ENCODE assay signal across 9 cellular contexts in genomic region chr6:43436577-43437282, GRCh38. TPM values are rescaled to one million over a fixed set of nuclear protein-coding genes. Genes with fewer than 3 reads are reported as not detected.
DNase-seq lines count a peak whose midpoint lies in the region; ATAC-seq and TF ChIP-seq lines count a peak whose summit lies in the region.
"Had no signal": no experiment of that assay in that cellular context is flagged by ENCODE, and none has a peak within 500 bp of the region (broad histone marks: within the 10 kb centered on the region; RNA-seq: fewer than 3 reads in every experiment).

No MANE protein-coding gene starts in this region.

- H3K9me3 ChIP-seq in mucosa of descending colon, result no peaks in the 10 kb centered on the region
- H3K9me3 ChIP-seq in CD8-positive, alpha-beta memory T cell (ENCODE audit: low read length), result no peaks in the 10 kb centered on the region

- peaks cover 0 to 67% (median 4%) of the 10 kb centered on the region in 3 donors for H3K36me3 Mint-ChIP-seq in CD8-positive, alpha-beta memory T cell

- peaks cover 0 to 2% of the 10 kb centered on the region in 2 donors for H3K27me3 Mint-ChIP-seq in CD8-positive, alpha-beta memory T cell
- H3K27me3 Mint-ChIP-seq: T-helper 17 cell had no signal

- H3K4me1 ChIP-seq in mucosa of descending colon (ENCODE audit: low read depth), result peaks cover 10% of the 10 kb centered on the region
- H3K4me1 ChIP-seq in CD8-positive, alpha-beta memory T cell (ENCODE audit: insufficient read depth, low read length), result no peaks in the 10 kb centered on the region

- TF ChIP-seq CTCF in mucosa of descending colon (IDR thresholded peaks at IDR 0.05) (no peak), GM20000 (IDR thresholded peaks at IDR 0.05; ENCODE audit: extremely low read depth, missing control alignments) (no peak)

- POLR2A ChIA-PET in CD8-positive, alpha-beta memory T cell (lab: Charles Lee), result interaction anchor here (0.7 kb wide), 1 partner anchor 43 kb away, joined by 4 read pairs; no protein-coding TSS in a partner anchor

- H3K9me3 Mint-ChIP-seq in CD8-positive, alpha-beta memory T cell, result no peaks in the 10 kb centered on the region

- DNase-seq in A172 (ENCODE audit: low spot score) (peak; percentile 77), HuH-7 (ENCODE audit: low spot score) (peak; percentile 72), dermis blood vessel endothelial cell (peak; percentile 72), mucosa of descending colon (peak in 1 of 3 donors; percentile 52), T-helper 9 cell (no peak), GM20000 (ENCODE audit: low spot score) (no peak)
- no peak for DNase-seq in CD8-positive, alpha-beta memory T cell
- DNase-seq: T-helper 17 cell had no signal

- CTCF ChIA-PET in CD8-positive, alpha-beta memory T cell (lab: Charles Lee), result interaction anchor here (1.1 to 1.2 kb wide), 2 partner anchors 17 to 70 kb away, joined by 4 to 6 read pairs; no protein-coding TSS in a partner anchor

- no peak overlapping the region for H3K27ac ChIP-seq in CD8-positive, alpha-beta memory T cell (ENCODE audit: low read depth, low read length)

- intact Hi-C loops in mucosa of descending colon (cut with DNase I, micrococcal nuclease), result no loop called here

- H3K36me3 ChIP-seq in mucosa of descending colon (ENCODE audit: low read depth), result no peaks in the 10 kb centered on the region
- peaks cover 16% of the 10 kb centered on the region for H3K36me3 ChIP-seq in CD8-positive, alpha-beta memory T cell (ENCODE audit: insufficient read depth, low read length)

- no peak overlapping the region for H3K4me3 ChIP-seq in mucosa of descending colon
- H3K4me3 ChIP-seq in CD8-positive, alpha-beta memory T cell (ENCODE audit: low read length), result no peak overlapping the region

- peaks cover 1 to 5% (median 3%) of the 10 kb centered on the region in 3 donors for H3K4me1 Mint-ChIP-seq in CD8-positive, alpha-beta memory T cell

- ATAC-seq in mucosa of descending colon (peak; percentile 83), HG02610 (IDR thresholded peaks at IDR 0.05; ENCODE audit: unreplicated experiment) (no peak)
- ATAC-seq: T-helper 17 cell had no signal

- peak overlapping the region in 1 of 7 donors; percentile 29 for H3K4me3 Mint-ChIP-seq in CD8-positive, alpha-beta memory T cell
- H3K4me3 Mint-ChIP-seq: T-helper 17 cell had no signal

- H3K27ac Mint-ChIP-seq in CD8-positive, alpha-beta memory T cell, result peak overlapping the region in 4 of 8 donors; percentile 22 to 73 (median 62)
- H3K27ac Mint-ChIP-seq: T-helper 17 cell had no signal

- no peaks in the 10 kb centered on the region for H3K27me3 ChIP-seq in CD8-positive, alpha-beta memory T cell (ENCODE audit: insufficient read depth, low read length, poor library complexity, severe bottlenecking)

RNA-seq across cellular contexts. Expression of gene ABCC10, which starts 9.4 kb away (rescaled TPM):
- total RNA-seq in A172 (2014; rRNA removed; shearing (Covaris generic)), result 11.1 and 13.9 TPM in 2 replicates
- total RNA-seq in dermis blood vessel endothelial cell (19.2 and 22.0 TPM in 2 replicates), mucosa of descending colon (10 to 100 TPM; 25.3 to 43.3 (median 37.4) TPM)
- 10 to 100 TPM; 35.8 to 36.4 TPM for total RNA-seq in CD8-positive, alpha-beta memory T cell
- polyA plus RNA-seq in CD8-positive, alpha-beta memory T cell, result 28.2 TPM

RNA-seq across cellular contexts. Expression of gene DLK2, which starts 18.6 kb away (rescaled TPM):
- total RNA-seq in A172 (2014; rRNA removed; shearing (Covaris generic)), result 0.81 and 3.0 TPM in 2 replicates
- total RNA-seq in dermis blood vessel endothelial cell (0.60 and 0.68 TPM in 2 replicates), mucosa of descending colon (under 1 TPM in 1 of 3 donors, not detected in 2; 0.47 TPM)
- total RNA-seq in CD8-positive, alpha-beta memory T cell, result 1 to 10 TPM; 1.9 TPM
- 1.4 TPM for polyA plus RNA-seq in CD8-positive, alpha-beta memory T cell

RNA-seq across cellular contexts. Expression of gene TJAP1, which starts 40.6 kb away (rescaled TPM):
- total RNA-seq in A172 (2014; rRNA removed; shearing (Covaris generic)), result 10.9 and 14.3 TPM in 2 replicates
- 12.6 and 17.9 TPM in 2 replicates for total RNA-seq in dermis blood vessel endothelial cell
- total RNA-seq in mucosa of descending colon, result 10 to 100 TPM; 20.8 to 33.8 (median 26.3) TPM
- 10 to 100 TPM; 48.8 to 49.1 TPM for total RNA-seq in CD8-positive, alpha-beta memory T cell
- 11.8 TPM for polyA plus RNA-seq in CD8-positive, alpha-beta memory T cell

Comparison
In these comparisons a context has a peak if more than half of its experiments do, and no peak if none do; other contexts are left out.
1. DNase-seq: peak in A172 (single experiment), HuH-7 (single experiment) and dermis blood vessel endothelial cell (single experiment); none in T-helper 9 cell (single experiment), GM20000 (single experiment) and CD8-positive, alpha-beta memory T cell (0 of 5).